Comparison of ENCODE assay signal across 8 cellular contexts in genomic region chr22:30667486-30668305, GRCh38. TPM values are rescaled to one million over a fixed set of nuclear protein-coding genes. Genes with fewer than 3 reads are reported as not detected.
DNase-seq lines count a peak whose midpoint lies in the region; FAIRE-seq and TF ChIP-seq lines count a peak whose summit lies in the region.

Gene DUSP18 (minus strand): TSS chr22:30667875. CDS start chr22:30664003, 3,872 bp downstream.

- DNase-seq in H54 (ENCODE audit: insufficient read length, low spot score) = peak; percentile 91
- DNase-seq in M059J (ENCODE audit: low read depth) = peak; percentile 86
- peak; percentile 98 for DNase-seq in activated effector memory CD4-positive, alpha-beta T cell treated with anti-CD3 and anti-CD28 coated beads, Interleukin-2, amount 50 U/mL, for 16 hours
- peak; percentile 83 for DNase-seq in fibroblast of the conjunctiva (ENCODE audit: low read depth)
- peak; percentile 98 for DNase-seq in nephron progenitor cell

- H3K9me3 Mint-ChIP-seq in nephron progenitor cell = no peaks in the 10 kb centered on the region
- no peaks in the 10 kb centered on the region for H3K9me3 Mint-ChIP-seq in stimulated activated naive CD8-positive, alpha-beta T cell treated with anti-CD3 and anti-CD28 coated beads, Interleukin-15, Interleukin-2, amounts not matched to agents 100 ng/mL and 50 ng/mL, for 24 hours

- peak within 1 kb of the TSS; percentile 39 for H3K27ac Mint-ChIP-seq in nephron progenitor cell
- peak within 1 kb of the TSS; percentile 65 for H3K27ac Mint-ChIP-seq in stimulated activated naive CD8-positive, alpha-beta T cell treated with anti-CD3 and anti-CD28 coated beads, Interleukin-15, Interleukin-2, amounts not matched to agents 100 ng/mL and 50 ng/mL, for 24 hours

- TF ChIP-seq CTCF in nephron progenitor cell (IDR thresholded peaks at IDR 0.05) = peak; percentile 49

- TF ChIP-seq POLR2A in H54 (IDR thresholded peaks at IDR 0.05; ENCODE audit: low read depth, low read length) = peak; percentile 59
- TF ChIP-seq POLR2A in Raji (IDR thresholded peaks at IDR 0.05; ENCODE audit: insufficient read depth, low read depth, low read length) = peak; percentile 52

- peak within 1 kb of the TSS; percentile 54 for H3K9ac ChIP-seq in ES-I3 (ENCODE audit: low read depth, low read length)

- peaks cover 11% of the 10 kb centered on the region for H3K36me3 Mint-ChIP-seq in nephron progenitor cell (ENCODE audit: low read depth)
- peaks cover 16% of the 10 kb centered on the region for H3K36me3 Mint-ChIP-seq in stimulated activated naive CD8-positive, alpha-beta T cell treated with anti-CD3 and anti-CD28 coated beads, Interleukin-15, Interleukin-2, amounts not matched to agents 100 ng/mL and 50 ng/mL, for 24 hours (ENCODE audit: low read depth)

- no peaks in the 10 kb centered on the region for H3K36me3 ChIP-seq in ES-I3 (ENCODE audit: insufficient read depth, low read length)

- H3K4me1 ChIP-seq in ES-I3 (ENCODE audit: insufficient read depth, low read length) = no peaks in the 10 kb centered on the region

- H3K4me1 Mint-ChIP-seq in nephron progenitor cell = peaks cover 22% of the 10 kb centered on the region
- peaks cover 25% of the 10 kb centered on the region for H3K4me1 Mint-ChIP-seq in stimulated activated naive CD8-positive, alpha-beta T cell treated with anti-CD3 and anti-CD28 coated beads, Interleukin-15, Interleukin-2, amounts not matched to agents 100 ng/mL and 50 ng/mL, for 24 hours (ENCODE audit: low read depth)

- no peaks in the 10 kb centered on the region for H3K9me3 ChIP-seq in ES-I3 (ENCODE audit: control insufficient read depth, insufficient read depth, low read length)

- H3K27me3 Mint-ChIP-seq in nephron progenitor cell (ENCODE audit: low read depth, poor library complexity) = peaks cover 46% of the 10 kb centered on the region
- H3K27me3 Mint-ChIP-seq in stimulated activated naive CD8-positive, alpha-beta T cell treated with anti-CD3 and anti-CD28 coated beads, Interleukin-15, Interleukin-2, amounts not matched to agents 100 ng/mL and 50 ng/mL, for 24 hours = no peaks in the 10 kb centered on the region

- peak within 1 kb of the TSS; percentile 91 for H3K4me3 Mint-ChIP-seq in nephron progenitor cell
- peak within 1 kb of the TSS; percentile 95 for H3K4me3 Mint-ChIP-seq in stimulated activated naive CD8-positive, alpha-beta T cell treated with anti-CD3 and anti-CD28 coated beads, Interleukin-15, Interleukin-2, amounts not matched to agents 100 ng/mL and 50 ng/mL, for 24 hours

- peak; percentile 43 for FAIRE-seq in H54 (lab: Jason Lieb, UNC)

RNA-seq across cellular contexts. Expression of gene DUSP18, which starts in this region (rescaled TPM):
- 3.8 and 4.6 TPM in 2 replicates for total RNA-seq in M059J (2014; rRNA removed; shearing (Covaris generic))

Comparison
In these comparisons a context has a peak if more than half of its experiments do, and no peak if none do; other contexts are left out.
1. Peak in every context shown above with its lines: DNase-seq.